13 cellular contexts compared by ENCODE assay signal in the genomic region with DNA sequence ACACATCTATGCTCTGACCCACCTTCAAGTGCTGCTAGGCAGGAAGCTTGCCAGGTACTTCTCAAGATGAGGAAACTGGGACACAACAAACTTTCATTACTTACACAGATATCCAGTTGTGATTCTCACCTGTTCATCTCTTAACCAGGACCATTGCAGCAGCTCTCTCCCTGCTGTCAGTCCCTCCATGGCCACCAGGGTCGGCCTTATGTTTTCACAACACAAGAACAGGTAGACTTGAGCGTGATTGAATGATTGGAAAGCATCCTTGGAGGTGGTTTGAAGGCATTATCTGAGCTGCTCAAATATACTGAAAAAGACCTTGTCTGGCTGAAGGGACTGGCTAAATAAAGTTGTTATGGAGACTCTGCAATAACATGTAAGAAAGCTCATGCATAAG.
DNase-seq lines count a peak whose midpoint lies in the region; ATAC-seq and TF ChIP-seq lines count a peak whose summit lies in the region.
"Had no signal": no experiment of that assay in that cellular context is flagged by ENCODE, and none has a peak within 500 bp of the region (broad histone marks: within the 10 kb centered on the region; RNA-seq: fewer than 3 reads in every experiment).

No MANE protein-coding gene starts in this region.

- H3K27me3 Mint-ChIP-seq in naive thymus-derived CD8-positive, alpha-beta T cell, result no peaks in the 10 kb centered on the region
- H3K27me3 Mint-ChIP-seq: activated CD4-positive, alpha-beta memory T cell treated with anti-CD3 and anti-CD28 coated beads for 36 hours had no signal

- peak overlapping the region in 6 of 10 donors; percentile 1 to 56 (median 27) for H3K27ac Mint-ChIP-seq in naive thymus-derived CD8-positive, alpha-beta T cell
- H3K27ac Mint-ChIP-seq: activated CD4-positive, alpha-beta memory T cell treated with anti-CD3 and anti-CD28 coated beads for 36 hours had no signal

- peak; percentile 38 for TF ChIP-seq CTCF in cardiac fibroblast (IDR thresholded peaks at IDR 0.05; ENCODE audit: low read depth, low read length)

- H3K4me1 Mint-ChIP-seq in naive thymus-derived CD8-positive, alpha-beta T cell, result no peaks in the 10 kb centered on the region

- DNase-seq in ELR (ENCODE audit: low read depth) (peak; percentile 8), cardiac fibroblast (ENCODE audit: low read depth in 2 of 2) (no peak), NCI-H774 (lab: John Stamatoyannopoulos, UW) (no peak), MV-4-11 (lab: John Stamatoyannopoulos, UW) (no peak)
- DNase-seq in Jurkat, Clone E6-1 (ENCODE audit: low read depth, low spot score), result peak; percentile 12
- DNase-seq in naive thymus-derived CD8-positive, alpha-beta T cell, result no peak
- DNase-seq: activated CD4-positive, alpha-beta memory T cell treated with anti-CD3 and anti-CD28 coated beads for 36 hours; activated naive CD4-positive, alpha-beta T cell treated with anti-CD3 and anti-CD28 coated beads, Interleukin-2, amount 50 U/mL, for 16 hours; NK-92 treated with Interleukin-12 subunit alpha and Interleukin-12 subunit beta, amount 100 ng/mL, for 24 hours; stomach had no signal

- H3K4me3 Mint-ChIP-seq in naive thymus-derived CD8-positive, alpha-beta T cell, result no peak overlapping the region
- H3K4me3 Mint-ChIP-seq: activated CD4-positive, alpha-beta memory T cell treated with anti-CD3 and anti-CD28 coated beads for 36 hours had no signal

- no peak overlapping the region for H3K4me3 ChIP-seq in Jurkat, Clone E6-1 (ENCODE audit: low read length)
- no peak overlapping the region for H3K4me3 ChIP-seq in cardiac fibroblast (replicated peaks in 1 of 2; ENCODE audit: low read depth in 2 of 2, low read length in 2 of 2)
- H3K4me3 ChIP-seq: lung, SJSA1, stomach had no signal

- peaks cover 6 to 81% (median 14%) of the 10 kb centered on the region in 3 donors for H3K36me3 Mint-ChIP-seq in naive thymus-derived CD8-positive, alpha-beta T cell

- POLR2A ChIA-PET in naive thymus-derived CD8-positive, alpha-beta T cell (lab: Charles Lee), result no interaction called here

- no peak for ATAC-seq in naive thymus-derived CD8-positive, alpha-beta T cell
- no peak for ATAC-seq in HG03045 (IDR thresholded peaks at IDR 0.05; ENCODE audit: unreplicated experiment)

- H3K9me3 Mint-ChIP-seq in naive thymus-derived CD8-positive, alpha-beta T cell, result no peaks in the 10 kb centered on the region
- H3K9me3 Mint-ChIP-seq: activated CD4-positive, alpha-beta memory T cell treated with anti-CD3 and anti-CD28 coated beads for 36 hours had no signal

Comparison
In these comparisons a context has a peak if more than half of its experiments do, and no peak if none do; other contexts are left out.
1. DNase-seq: peak in ELR (single experiment) and Jurkat, Clone E6-1 (single experiment); none in cardiac fibroblast (0 of 2), naive thymus-derived CD8-positive, alpha-beta T cell (0 of 10), NCI-H774 (single experiment) and MV-4-11 (single experiment).